ENCODE assay signal across 14 cellular contexts in the genomic region with DNA sequence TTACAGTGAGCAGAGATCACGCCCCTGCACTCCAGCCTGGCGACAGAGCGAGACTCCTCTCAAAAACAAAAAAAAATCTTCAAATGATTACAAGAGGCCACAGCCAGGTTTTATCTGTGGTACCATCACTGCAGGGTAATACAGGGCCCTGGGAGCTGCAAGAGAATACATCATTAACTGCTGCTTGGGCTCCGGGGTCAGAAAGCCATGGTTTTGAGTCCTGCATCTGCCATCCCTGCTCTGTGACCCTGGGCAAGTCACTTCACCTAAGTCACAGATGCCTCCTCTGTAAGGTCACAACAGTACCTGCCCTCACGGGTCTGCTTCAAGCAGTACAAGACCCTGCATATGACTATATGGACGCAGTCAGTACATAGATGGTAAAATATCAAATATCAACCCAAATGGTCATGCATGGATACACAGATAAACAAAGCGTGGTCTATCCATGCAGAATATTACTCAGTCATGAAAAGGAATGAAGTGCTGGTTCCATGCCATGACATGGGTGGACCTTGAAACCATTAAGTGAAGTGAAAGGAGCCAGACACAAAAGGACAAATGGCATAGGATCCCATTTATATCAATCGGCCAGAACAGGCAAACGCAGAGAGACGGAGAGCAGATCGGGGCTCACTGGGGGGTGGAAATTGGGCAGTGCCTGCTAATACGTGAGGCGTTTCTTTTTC.
"Had no signal": no experiment of that assay in that cellular context is flagged by ENCODE, and none has a peak within 500 bp of the region (broad histone marks: within the 10 kb centered on the region; RNA-seq: fewer than 3 reads in every experiment).

No MANE protein-coding gene starts in this region.

- H3K27ac Mint-ChIP-seq: activated naive CD8-positive, alpha-beta T cell had no signal

- H3K9me3 Mint-ChIP-seq: activated T-cell treated with anti-CD3 and anti-CD28 coated beads, Interleukin-2, amount 50 U/mL, for 4 hours; naive thymus-derived CD8-positive, alpha-beta T cell had no signal

- H3K27me3 Mint-ChIP-seq: activated naive CD8-positive, alpha-beta T cell; naive thymus-derived CD8-positive, alpha-beta T cell had no signal

- H3K9me3 ChIP-seq: esophagus squamous epithelium, left ventricle myocardium inferior, psoas muscle, right lobe of liver, thoracic aorta had no signal

- H3K4me3 ChIP-seq: esophagus squamous epithelium, left ventricle myocardium inferior, psoas muscle, right lobe of liver, thoracic aorta had no signal

- H3K4me3 Mint-ChIP-seq: activated naive CD8-positive, alpha-beta T cell; activated T-cell treated with anti-CD3 and anti-CD28 coated beads, Interleukin-2, amount 50 U/mL, for 4 hours; brain; naive thymus-derived CD8-positive, alpha-beta T cell had no signal

- H3K27me3 ChIP-seq: esophagus squamous epithelium, right lobe of liver had no signal

- H3K27ac ChIP-seq: left ventricle myocardium inferior, psoas muscle, right lobe of liver, thoracic aorta had no signal

- DNase-seq: activated CD4-positive, alpha-beta T cell treated with anti-CD3 and anti-CD28 coated beads, Interleukin-2, amount 50 U/mL, for 4 hours; activated gamma-delta T cell treated with Interleukin-2 at 50 U/mL for 16 hours; activated T-cell treated with anti-CD3 and anti-CD28 coated beads, Interleukin-2, amount 50 U/mL, for 4 hours; effector CD8-positive, alpha-beta T cell; esophagus squamous epithelium; hippocampal formation; left ventricle myocardium inferior; naive thymus-derived CD8-positive, alpha-beta T cell; psoas muscle; right lobe of liver had no signal

- H3K36me3 Mint-ChIP-seq: brain had no signal

- ATAC-seq: activated CD4-positive, CD25-positive, alpha-beta regulatory T cell treated with anti-CD3 and anti-CD28 coated beads, Interleukin-2, amount 50 U/mL, for 24 hours; activated T-cell treated with anti-CD3 and anti-CD28 coated beads, Interleukin-2, amount 50 U/mL, for 4 hours; naive thymus-derived CD8-positive, alpha-beta T cell; psoas muscle; right lobe of liver had no signal

- H3K36me3 ChIP-seq: thoracic aorta had no signal
